ENCODE assay signal across 30 cellular contexts in genomic region chr11:32341676-32342613, GRCh38.
"Had no signal": no experiment of that assay in that cellular context is flagged by ENCODE, and none has a peak within 500 bp of the region (broad histone marks: within the 10 kb centered on the region; RNA-seq: fewer than 3 reads in every experiment).

No MANE protein-coding gene starts in this region.

- H3K27ac Mint-ChIP-seq: activated CD4-positive, alpha-beta memory T cell treated with anti-CD3 and anti-CD28 coated beads for 36 hours; activated CD4-positive, alpha-beta T cell treated with anti-CD3 and anti-CD28 coated beads, Interleukin-2, amount 10 ng/mL, durations not matched to agents 24 days and 14 days; activated naive CD4-positive, alpha-beta T cell treated with anti-CD3 and anti-CD28 coated beads, Interleukin-2, amount 50 U/mL, for 24 hours; activated naive CD8-positive, alpha-beta T cell treated with anti-CD3 and anti-CD28 coated beads, Interleukin-2, amount 50 U/mL, for 24 hours; immature natural killer cell; T-helper 1 cell treated with Interleukin-12 subunit alpha and Interleukin-12 subunit beta and Interleukin-4 antibody, amounts not matched to agents 30 μg/mL and 1 μg/mL, for 36 hours had no signal

- DNase-seq: activated CD4-positive, alpha-beta memory T cell treated with anti-CD3 and anti-CD28 coated beads for 36 hours; activated CD4-positive, alpha-beta T cell treated with anti-CD3 and anti-CD28 coated beads, Interleukin-2, amount 10 ng/mL, durations not matched to agents 24 days and 14 days; activated CD8-positive, alpha-beta memory T cell treated with anti-CD3 and anti-CD28 coated beads, Interleukin-2, amount 50 U/mL, for 4 hours; activated gamma-delta T cell treated with Interleukin-2 at 50 U/mL for 16 hours; activated naive CD8-positive, alpha-beta T cell treated with anti-CD3 and anti-CD28 coated beads, Interleukin-2, amount 50 U/mL, for 24 hours; activated T-cell treated with anti-CD3 and anti-CD28 coated beads, Interleukin-2, amount 50 U/mL, for 1 hour; cerebellar nuclear complex; colonic mucosa; effector CD8-positive, alpha-beta T cell; esophagus squamous epithelium; gastrocnemius medialis; glutamatergic neuron; hypothalamus; immature natural killer cell; kidney; pancreas; psoas muscle; SK-N-SH; stimulated activated CD4-positive, alpha-beta T cell treated with anti-CD3 and anti-CD28 coated beads, Interleukin-15, amount 100 ng/mL, for 24 hours; stimulated activated CD4-positive, alpha-beta T cell treated with anti-CD3 and anti-CD28 coated beads, Interleukin-2, amount 100 ng/mL, for 24 hours; stimulated activated naive CD4-positive, alpha-beta T cell; SW 1271; T-helper 9 cell; WERI-Rb-1 had no signal

- H3K4me3 ChIP-seq: colonic mucosa, esophagus squamous epithelium, gastrocnemius medialis, pancreas, psoas muscle, tibial nerve had no signal

- H3K9me3 Mint-ChIP-seq: activated CD4-positive, alpha-beta memory T cell treated with anti-CD3 and anti-CD28 coated beads for 36 hours; activated CD4-positive, alpha-beta T cell treated with anti-CD3 and anti-CD28 coated beads, Interleukin-2, amount 10 ng/mL, durations not matched to agents 24 days and 14 days; activated naive CD4-positive, alpha-beta T cell treated with anti-CD3 and anti-CD28 coated beads, Interleukin-2, amount 50 U/mL, for 24 hours; activated naive CD8-positive, alpha-beta T cell treated with anti-CD3 and anti-CD28 coated beads, Interleukin-2, amount 50 U/mL, for 24 hours; immature natural killer cell; T-helper 1 cell treated with Interleukin-12 subunit alpha and Interleukin-12 subunit beta and Interleukin-4 antibody, amounts not matched to agents 30 μg/mL and 1 μg/mL, for 36 hours had no signal

- H3K36me3 ChIP-seq: colonic mucosa, esophagus squamous epithelium, gastrocnemius medialis, pancreas, tibial nerve, WERI-Rb-1 had no signal

- H3K36me3 Mint-ChIP-seq: activated CD4-positive, alpha-beta memory T cell treated with anti-CD3 and anti-CD28 coated beads for 36 hours; activated naive CD4-positive, alpha-beta T cell treated with anti-CD3 and anti-CD28 coated beads, Interleukin-2, amount 50 U/mL, for 24 hours; immature natural killer cell had no signal

- ATAC-seq: activated CD4-positive, CD25-positive, alpha-beta regulatory T cell treated with anti-CD3 and anti-CD28 coated beads, Interleukin-2, amount 50 U/mL, for 24 hours; activated naive CD8-positive, alpha-beta T cell treated with anti-CD3 and anti-CD28 coated beads, Interleukin-2, amount 50 U/mL, for 24 hours; gastrocnemius medialis; left lobe of liver; pancreas; psoas muscle had no signal

- H3K4me1 ChIP-seq: colonic mucosa, esophagus squamous epithelium, gastrocnemius medialis, pancreas, psoas muscle, tibial nerve had no signal

- H3K9me3 ChIP-seq: colonic mucosa, esophagus squamous epithelium, gastrocnemius medialis, pancreas, psoas muscle, SK-N-SH, tibial nerve had no signal

- H3K27me3 ChIP-seq: colonic mucosa, gastrocnemius medialis, pancreas, tibial nerve had no signal

- H3K4me3 Mint-ChIP-seq: activated CD4-positive, alpha-beta memory T cell treated with anti-CD3 and anti-CD28 coated beads for 36 hours; activated CD4-positive, alpha-beta T cell treated with anti-CD3 and anti-CD28 coated beads, Interleukin-2, amount 10 ng/mL, durations not matched to agents 24 days and 14 days; activated naive CD4-positive, alpha-beta T cell treated with anti-CD3 and anti-CD28 coated beads, Interleukin-2, amount 50 U/mL, for 24 hours; activated naive CD8-positive, alpha-beta T cell treated with anti-CD3 and anti-CD28 coated beads, Interleukin-2, amount 50 U/mL, for 24 hours; immature natural killer cell; T-helper 1 cell treated with Interleukin-12 subunit alpha and Interleukin-12 subunit beta and Interleukin-4 antibody, amounts not matched to agents 30 μg/mL and 1 μg/mL, for 36 hours had no signal

- H3K27ac ChIP-seq: colonic mucosa, epithelial cell of prostate, esophagus squamous epithelium, gastrocnemius medialis, pancreas, psoas muscle, tibial nerve, WERI-Rb-1 had no signal
